ENCODE assay signal across 23 cellular contexts in genomic region chr1:156670359-156670758, GRCh38. TPM values are rescaled to one million over a fixed set of nuclear protein-coding genes. Genes with fewer than 3 reads are reported as not detected.
A peak's percentile ranks its signal among the peaks of the same experiment; 100 is the strongest.
DNase-seq lines count a peak whose midpoint lies in the region; FAIRE-seq and TF ChIP-seq lines count a peak whose summit lies in the region.
"Had no signal": no experiment of that assay in that cellular context is flagged by ENCODE, and none has a peak within 500 bp of the region (broad histone marks: within the 10 kb centered on the region; RNA-seq: fewer than 3 reads in every experiment).

No MANE protein-coding gene starts in this region.

- H3K27me3 ChIP-seq in NT2/D1 (ENCODE audit: insufficient read depth, insufficient read length): no peaks in the 10 kb centered on the region
- H3K27me3 ChIP-seq in esophagus muscularis mucosa: no peaks in the 10 kb centered on the region
- no peaks in the 10 kb centered on the region for H3K27me3 ChIP-seq in thyroid gland

- H3K4me3 ChIP-seq in NT2/D1 (ENCODE audit: insufficient read length, low read depth) (no peak overlapping the region), esophagus muscularis mucosa (no peak overlapping the region), thyroid gland (replicated peaks in 1 of 3) (no peak overlapping the region)
- H3K4me3 ChIP-seq: prostate gland had no signal

- H3K4me1 Mint-ChIP-seq in neural crest cell: peaks cover 91% of the 10 kb centered on the region
- H3K4me1 Mint-ChIP-seq: immature natural killer cell, natural killer cell had no signal

- 85% methylated on average over 6 of the region's 6 CpGs for WGBS in esophagus muscularis mucosa
- 73% methylated on average over 6 of the region's 6 CpGs for WGBS in thyroid gland, 2 donors

- H3K9me3 Mint-ChIP-seq in neural crest cell: no peaks in the 10 kb centered on the region
- H3K9me3 Mint-ChIP-seq: activated naive CD8-positive, alpha-beta T cell treated with anti-CD3 and anti-CD28 coated beads, Interleukin-2, amount 50 U/mL, for 24 hours; CD8-positive, alpha-beta T cell; immature natural killer cell; natural killer cell had no signal

- peak overlapping the region; percentile 78 to 85 (median 82) for H3K27ac ChIP-seq in esophagus muscularis mucosa (replicated peaks in 1 of 4)
- peak overlapping the region in 2 of 3 donors; percentile 5 to 23 for H3K27ac ChIP-seq in thyroid gland

- TF ChIP-seq POLR2A in esophagus muscularis mucosa (IDR thresholded peaks at IDR 0.05; ENCODE audit: low read depth) (no peak), thyroid gland (IDR thresholded peaks at IDR 0.05) (no peak), GM12892 (IDR thresholded peaks at IDR 0.05; ENCODE audit: low read depth, low read length) (no peak)

- no peak for FAIRE-seq in GM12892 (lab: Jason Lieb, UNC)
- FAIRE-seq: G401.6 had no signal

- H3K9me3 ChIP-seq in NT2/D1 (ENCODE audit: insufficient read depth, low read length): peaks cover 10% of the 10 kb centered on the region; the same call in 1 of the 2 replicates
- no peaks in the 10 kb centered on the region for H3K9me3 ChIP-seq in esophagus muscularis mucosa
- H3K9me3 ChIP-seq in thyroid gland: no peaks in the 10 kb centered on the region
- H3K9me3 ChIP-seq: prostate gland had no signal

- no peak for TF ChIP-seq CTCF in esophagus muscularis mucosa (IDR thresholded peaks at IDR 0.05)
- TF ChIP-seq CTCF in neural crest cell (conservative IDR thresholded peaks at IDR 0.05): no peak
- TF ChIP-seq CTCF in thyroid gland (IDR thresholded peaks at IDR 0.05): no peak

- peak overlapping the region; percentile 61 for H3K9ac ChIP-seq in NT2/D1 (ENCODE audit: insufficient read length, low read depth)

- peaks cover 31% of the 10 kb centered on the region for H3K36me3 Mint-ChIP-seq in neural crest cell (ENCODE audit: low read depth)
- H3K36me3 Mint-ChIP-seq: CD8-positive, alpha-beta T cell; immature natural killer cell; natural killer cell had no signal

- no peak for TF ChIP-seq EP300 in esophagus muscularis mucosa (IDR thresholded peaks at IDR 0.05)

- intact Hi-C loops in esophagus muscularis mucosa (cut with DNase I) (no loop called here), thyroid gland (cut with DNase I) (no loop called here)

- peaks cover 53% of the 10 kb centered on the region for H3K36me3 ChIP-seq in NT2/D1 (ENCODE audit: insufficient read depth, insufficient read length, low read length)
- peaks cover 0 to 50% (median 15%) of the 10 kb centered on the region in 4 donors for H3K36me3 ChIP-seq in esophagus muscularis mucosa
- H3K36me3 ChIP-seq in thyroid gland: no peaks in the 10 kb centered on the region
- H3K36me3 ChIP-seq: prostate gland had no signal

- peaks cover 38% of the 10 kb centered on the region for H3K27me3 Mint-ChIP-seq in neural crest cell (ENCODE audit: low read depth)

- H3K4me1 ChIP-seq in NT2/D1 (ENCODE audit: insufficient read depth, insufficient read length) (peaks cover 74% of the 10 kb centered on the region), esophagus muscularis mucosa (peaks cover 80 to 84% (median 82%) of the 10 kb centered on the region in 4 donors), thyroid gland (peaks cover 0 to 21% of the 10 kb centered on the region in 2 donors)
- H3K4me1 ChIP-seq: prostate gland had no signal

- no peak for DNase-seq in NT2/D1 (ENCODE audit: low read depth, low spot score)
- no peak for DNase-seq in esophagus muscularis mucosa (ENCODE audit: extremely low spot score)
- no peak for DNase-seq in neural crest cell (ENCODE audit: low read depth, low spot score)
- no peak for DNase-seq in thyroid gland
- DNase-seq in NCI-H526 treated with DMSO at 0.1 percent for 48 hours (lab: John Stamatoyannopoulos, UW): no peak
- no peak for DNase-seq in NCI-H2081 treated with DMSO at 0.1 percent for 48 hours (lab: John Stamatoyannopoulos, UW)
- DNase-seq in GM12892 (ENCODE audit: insufficient read length): no peak
- DNase-seq: activated CD4-positive, alpha-beta T cell treated with anti-CD3 and anti-CD28 coated beads, Interleukin-2, amount 50 U/mL, for 1 hour; activated CD8-positive, alpha-beta memory T cell treated with anti-CD3 and anti-CD28 coated beads, Interleukin-2, amount 50 U/mL, for 4 hours; activated naive CD8-positive, alpha-beta T cell treated with anti-CD3 and anti-CD28 coated beads, Interleukin-2, amount 50 U/mL, for 24 hours; CD8-positive, alpha-beta T cell; DMS153; immature natural killer cell; mammary epithelial cell; natural killer cell; NCI-H146; SHP77; stimulated activated CD4-positive, alpha-beta T cell treated with anti-CD3 and anti-CD28 coated beads, Interleukin-4, amount 100 ng/mL, for 24 hours; SW 1271 had no signal

- peak overlapping the region; percentile 31 for H3K4me3 Mint-ChIP-seq in neural crest cell
- H3K4me3 Mint-ChIP-seq: activated naive CD8-positive, alpha-beta T cell treated with anti-CD3 and anti-CD28 coated beads, Interleukin-2, amount 50 U/mL, for 24 hours; CD8-positive, alpha-beta T cell; immature natural killer cell; natural killer cell had no signal

- no peak overlapping the region for H3K27ac Mint-ChIP-seq in neural crest cell (ENCODE audit: unreplicated experiment)
- H3K27ac Mint-ChIP-seq: activated naive CD8-positive, alpha-beta T cell treated with anti-CD3 and anti-CD28 coated beads, Interleukin-2, amount 50 U/mL, for 24 hours; CD8-positive, alpha-beta T cell; immature natural killer cell had no signal

RNA-seq across cellular contexts. Expression of gene NES, which starts 6.8 kb away (rescaled TPM):
- 10 to 100 TPM; 16.6 to 37.4 (median 32.5) TPM for total RNA-seq in esophagus muscularis mucosa
- 248 and 265 TPM in 2 replicates for total RNA-seq in neural crest cell
- total RNA-seq in thyroid gland: 10 to 100 TPM in 2 of 4 donors, 1 to 10 TPM in 2; 4.3 to 10.4 (median 9.0) TPM
- not detected for polyA plus RNA-seq in GM12892 (2012; ENCODE audit: missing spikeins)
- total RNA-seq: CD8-positive, alpha-beta T cell; natural killer cell; OCI-LY7 had no signal
- polyA plus RNA-seq: immature natural killer cell had no signal

RNA-seq across cellular contexts. Expression of gene BCAN, which starts 28.4 kb away (rescaled TPM):
- total RNA-seq in esophagus muscularis mucosa: 1 to 10 TPM in 1 of 4 donors, under 1 TPM in 2, not detected in 1; 0.45 to 1.0 (median 0.99) TPM
- total RNA-seq in neural crest cell: 2.4 and 3.1 TPM in 2 replicates
- total RNA-seq in thyroid gland: 1 to 10 TPM in 1 of 4 donors, under 1 TPM in 1, not detected in 2; 0.54 to 1.1 TPM
- 0.36 TPM for polyA plus RNA-seq in GM12892 (2012; ENCODE audit: missing spikeins)
- total RNA-seq: CD8-positive, alpha-beta T cell; mammary epithelial cell; OCI-LY7; subcutaneous adipose tissue had no signal
- polyA plus RNA-seq: mammary epithelial cell had no signal

RNA-seq across cellular contexts. Expression of gene CRABP2, which starts 35.0 kb away (rescaled TPM):
- total RNA-seq in esophagus muscularis mucosa (1 to 10 TPM; 1.2 to 6.4 (median 2.7) TPM), neural crest cell (606 and 647 TPM in 2 replicates), thyroid gland (10 to 100 TPM in 1 of 4 donors, 1 to 10 TPM in 2, not detected in 1; 3.0 to 15.3 (median 4.5) TPM)
- 0.76 TPM for polyA plus RNA-seq in GM12892 (2012; ENCODE audit: missing spikeins)
- polyA plus RNA-seq: immature natural killer cell had no signal

RNA-seq across cellular contexts. Expression of gene HAPLN2, which starts 51.1 kb away (rescaled TPM):
- total RNA-seq in esophagus muscularis mucosa: 1 to 10 TPM in 3 of 4 donors, under 1 TPM in 1; 0.83 to 5.1 (median 2.2) TPM
- 0.70 and 0.91 TPM in 2 replicates for total RNA-seq in neural crest cell
- under 1 TPM in 1 of 4 donors, not detected in 3; 0.79 TPM for total RNA-seq in thyroid gland
- polyA plus RNA-seq in GM12892 (2012; ENCODE audit: missing spikeins): not detected
- total RNA-seq: mammary epithelial cell, natural killer cell had no signal
- polyA plus RNA-seq: immature natural killer cell, mammary epithelial cell had no signal

RNA-seq across cellular contexts. Expression of gene METTL25B, which starts 57.9 kb away (rescaled TPM):
- total RNA-seq in esophagus muscularis mucosa: 10 to 100 TPM; 16.2 to 32.3 (median 18.0) TPM
- 30.4 and 33.0 TPM in 2 replicates for total RNA-seq in neural crest cell
- 10 to 100 TPM; 15.5 to 33.4 (median 25.3) TPM for total RNA-seq in thyroid gland
- polyA plus RNA-seq in GM12892 (2012; ENCODE audit: missing spikeins): 24.4 TPM

Comparison
In these comparisons a context has a peak if more than half of its experiments do, and no peak if none do; other contexts are left out.
1. RNA of gene CRABP2, which starts 35.0 kb away (total RNA-seq): 606 to 647 TPM in neural crest cell; 3.0 to 15.3 TPM in thyroid gland and 1.2 to 6.4 TPM in esophagus muscularis mucosa; every median in the first group is over 10 times any median in the second.